1 cellular context compared by ENCODE assay signal in the genomic region with DNA sequence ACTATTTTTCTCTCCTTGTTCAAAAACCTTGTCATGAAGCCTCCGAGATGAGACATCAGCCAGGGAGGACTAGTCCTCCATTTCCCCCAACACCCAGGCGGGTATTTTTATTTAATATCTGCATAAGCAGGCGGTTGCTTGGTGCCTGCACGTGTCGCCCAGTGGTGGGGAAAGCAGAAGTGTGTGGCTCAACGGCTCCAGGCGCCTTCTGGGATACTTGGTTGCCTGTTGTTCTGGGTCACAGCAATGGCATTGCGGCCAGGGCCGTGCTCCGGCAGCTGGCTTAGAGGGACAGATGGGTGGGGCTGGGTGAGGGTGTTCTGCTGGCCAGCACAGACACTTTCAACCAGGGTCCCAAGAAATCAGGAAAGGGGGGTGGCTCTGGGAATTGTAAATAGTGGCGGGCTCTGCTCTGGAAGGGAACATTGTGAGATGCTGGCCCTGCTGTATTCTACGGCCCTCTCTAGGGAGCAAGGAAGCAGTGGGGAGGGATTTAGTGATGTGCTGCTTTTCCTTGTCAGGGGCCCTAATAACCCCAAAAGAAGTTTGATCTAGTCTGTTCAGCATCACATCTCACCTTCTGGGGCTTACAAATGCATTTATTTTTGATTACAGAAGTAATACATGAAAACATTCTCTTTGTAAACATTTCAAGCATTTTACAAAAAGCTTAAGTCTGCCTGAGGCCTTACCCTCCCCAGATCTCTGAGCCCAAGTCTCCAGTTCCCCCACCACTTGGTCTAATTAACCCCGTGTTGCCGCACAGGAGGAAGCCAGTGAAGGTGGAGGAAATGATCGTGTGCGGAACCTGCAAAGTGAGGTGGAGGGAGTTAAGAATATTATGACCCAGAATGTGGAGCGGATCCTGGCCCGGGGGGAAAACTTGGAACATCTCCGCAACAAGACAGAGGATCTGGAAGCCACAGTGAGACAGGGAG.
A peak's percentile ranks its signal among the peaks of the same experiment; 100 is the strongest.
TF ChIP-seq lines count a peak whose summit lies in the region.

No MANE protein-coding gene starts in this region.

TF ChIP-seq in K562, 482 proteins besides CTCF, POLR2A, EP300 and RAD21 (continued from another document and continues in another):
- TF ChIP-seq CHD4 (IDR thresholded peaks at IDR 0.05; ENCODE audit: insufficient read depth, insufficient replicate concordance, low read depth, low read length, poor library complexity, severe bottlenecking), result no peak
- TF ChIP-seq, protein P1, sequence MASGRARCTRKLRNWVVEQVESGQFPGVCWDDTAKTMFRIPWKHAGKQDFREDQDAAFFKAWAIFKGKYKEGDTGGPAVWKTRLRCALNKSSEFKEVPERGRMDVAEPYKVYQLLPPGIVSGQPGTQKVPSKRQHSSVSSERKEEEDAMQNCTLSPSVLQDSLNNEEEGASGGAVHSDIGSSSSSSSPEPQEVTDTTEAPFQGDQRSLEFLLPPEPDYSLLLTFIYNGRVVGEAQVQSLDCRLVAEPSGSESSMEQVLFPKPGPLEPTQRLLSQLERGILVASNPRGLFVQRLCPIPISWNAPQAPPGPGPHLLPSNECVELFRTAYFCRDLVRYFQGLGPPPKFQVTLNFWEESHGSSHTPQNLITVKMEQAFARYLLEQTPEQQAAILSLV (tag; IDR thresholded peaks at IDR 0.05), result 0 out of 2 replicates have a peak, but pooled peaks have one; percentile 25
- peak; percentile 24 for TF ChIP-seq TAF1 (IDR thresholded peaks at IDR 0.05; ENCODE audit: control insufficient read depth, extremely low read depth, insufficient read depth, low read length, severe bottlenecking)
- TF ChIP-seq NR1H2 (CRISPR knock-in tag; IDR thresholded peaks at IDR 0.05), result 0 out of 2 replicates have a peak, but pooled peaks have one; percentile 57
- TF ChIP-seq, protein P2, sequence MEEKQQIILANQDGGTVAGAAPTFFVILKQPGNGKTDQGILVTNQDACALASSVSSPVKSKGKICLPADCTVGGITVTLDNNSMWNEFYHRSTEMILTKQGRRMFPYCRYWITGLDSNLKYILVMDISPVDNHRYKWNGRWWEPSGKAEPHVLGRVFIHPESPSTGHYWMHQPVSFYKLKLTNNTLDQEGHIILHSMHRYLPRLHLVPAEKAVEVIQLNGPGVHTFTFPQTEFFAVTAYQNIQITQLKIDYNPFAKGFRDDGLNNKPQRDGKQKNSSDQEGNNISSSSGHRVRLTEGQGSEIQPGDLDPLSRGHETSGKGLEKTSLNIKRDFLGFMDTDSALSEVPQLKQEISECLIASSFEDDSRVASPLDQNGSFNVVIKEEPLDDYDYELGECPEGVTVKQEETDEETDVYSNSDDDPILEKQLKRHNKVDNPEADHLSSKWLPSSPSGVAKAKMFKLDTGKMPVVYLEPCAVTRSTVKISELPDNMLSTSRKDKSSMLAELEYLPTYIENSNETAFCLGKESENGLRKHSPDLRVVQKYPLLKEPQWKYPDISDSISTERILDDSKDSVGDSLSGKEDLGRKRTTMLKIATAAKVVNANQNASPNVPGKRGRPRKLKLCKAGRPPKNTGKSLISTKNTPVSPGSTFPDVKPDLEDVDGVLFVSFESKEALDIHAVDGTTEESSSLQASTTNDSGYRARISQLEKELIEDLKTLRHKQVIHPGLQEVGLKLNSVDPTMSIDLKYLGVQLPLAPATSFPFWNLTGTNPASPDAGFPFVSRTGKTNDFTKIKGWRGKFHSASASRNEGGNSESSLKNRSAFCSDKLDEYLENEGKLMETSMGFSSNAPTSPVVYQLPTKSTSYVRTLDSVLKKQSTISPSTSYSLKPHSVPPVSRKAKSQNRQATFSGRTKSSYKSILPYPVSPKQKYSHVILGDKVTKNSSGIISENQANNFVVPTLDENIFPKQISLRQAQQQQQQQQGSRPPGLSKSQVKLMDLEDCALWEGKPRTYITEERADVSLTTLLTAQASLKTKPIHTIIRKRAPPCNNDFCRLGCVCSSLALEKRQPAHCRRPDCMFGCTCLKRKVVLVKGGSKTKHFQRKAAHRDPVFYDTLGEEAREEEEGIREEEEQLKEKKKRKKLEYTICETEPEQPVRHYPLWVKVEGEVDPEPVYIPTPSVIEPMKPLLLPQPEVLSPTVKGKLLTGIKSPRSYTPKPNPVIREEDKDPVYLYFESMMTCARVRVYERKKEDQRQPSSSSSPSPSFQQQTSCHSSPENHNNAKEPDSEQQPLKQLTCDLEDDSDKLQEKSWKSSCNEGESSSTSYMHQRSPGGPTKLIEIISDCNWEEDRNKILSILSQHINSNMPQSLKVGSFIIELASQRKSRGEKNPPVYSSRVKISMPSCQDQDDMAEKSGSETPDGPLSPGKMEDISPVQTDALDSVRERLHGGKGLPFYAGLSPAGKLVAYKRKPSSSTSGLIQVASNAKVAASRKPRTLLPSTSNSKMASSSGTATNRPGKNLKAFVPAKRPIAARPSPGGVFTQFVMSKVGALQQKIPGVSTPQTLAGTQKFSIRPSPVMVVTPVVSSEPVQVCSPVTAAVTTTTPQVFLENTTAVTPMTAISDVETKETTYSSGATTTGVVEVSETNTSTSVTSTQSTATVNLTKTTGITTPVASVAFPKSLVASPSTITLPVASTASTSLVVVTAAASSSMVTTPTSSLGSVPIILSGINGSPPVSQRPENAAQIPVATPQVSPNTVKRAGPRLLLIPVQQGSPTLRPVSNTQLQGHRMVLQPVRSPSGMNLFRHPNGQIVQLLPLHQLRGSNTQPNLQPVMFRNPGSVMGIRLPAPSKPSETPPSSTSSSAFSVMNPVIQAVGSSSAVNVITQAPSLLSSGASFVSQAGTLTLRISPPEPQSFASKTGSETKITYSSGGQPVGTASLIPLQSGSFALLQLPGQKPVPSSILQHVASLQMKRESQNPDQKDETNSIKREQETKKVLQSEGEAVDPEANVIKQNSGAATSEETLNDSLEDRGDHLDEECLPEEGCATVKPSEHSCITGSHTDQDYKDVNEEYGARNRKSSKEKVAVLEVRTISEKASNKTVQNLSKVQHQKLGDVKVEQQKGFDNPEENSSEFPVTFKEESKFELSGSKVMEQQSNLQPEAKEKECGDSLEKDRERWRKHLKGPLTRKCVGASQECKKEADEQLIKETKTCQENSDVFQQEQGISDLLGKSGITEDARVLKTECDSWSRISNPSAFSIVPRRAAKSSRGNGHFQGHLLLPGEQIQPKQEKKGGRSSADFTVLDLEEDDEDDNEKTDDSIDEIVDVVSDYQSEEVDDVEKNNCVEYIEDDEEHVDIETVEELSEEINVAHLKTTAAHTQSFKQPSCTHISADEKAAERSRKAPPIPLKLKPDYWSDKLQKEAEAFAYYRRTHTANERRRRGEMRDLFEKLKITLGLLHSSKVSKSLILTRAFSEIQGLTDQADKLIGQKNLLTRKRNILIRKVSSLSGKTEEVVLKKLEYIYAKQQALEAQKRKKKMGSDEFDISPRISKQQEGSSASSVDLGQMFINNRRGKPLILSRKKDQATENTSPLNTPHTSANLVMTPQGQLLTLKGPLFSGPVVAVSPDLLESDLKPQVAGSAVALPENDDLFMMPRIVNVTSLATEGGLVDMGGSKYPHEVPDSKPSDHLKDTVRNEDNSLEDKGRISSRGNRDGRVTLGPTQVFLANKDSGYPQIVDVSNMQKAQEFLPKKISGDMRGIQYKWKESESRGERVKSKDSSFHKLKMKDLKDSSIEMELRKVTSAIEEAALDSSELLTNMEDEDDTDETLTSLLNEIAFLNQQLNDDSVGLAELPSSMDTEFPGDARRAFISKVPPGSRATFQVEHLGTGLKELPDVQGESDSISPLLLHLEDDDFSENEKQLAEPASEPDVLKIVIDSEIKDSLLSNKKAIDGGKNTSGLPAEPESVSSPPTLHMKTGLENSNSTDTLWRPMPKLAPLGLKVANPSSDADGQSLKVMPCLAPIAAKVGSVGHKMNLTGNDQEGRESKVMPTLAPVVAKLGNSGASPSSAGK (IDR thresholded peaks at IDR 0.05), result peak; percentile 89; the same call in 1 of the 2 replicates
- TF ChIP-seq, protein P3, sequence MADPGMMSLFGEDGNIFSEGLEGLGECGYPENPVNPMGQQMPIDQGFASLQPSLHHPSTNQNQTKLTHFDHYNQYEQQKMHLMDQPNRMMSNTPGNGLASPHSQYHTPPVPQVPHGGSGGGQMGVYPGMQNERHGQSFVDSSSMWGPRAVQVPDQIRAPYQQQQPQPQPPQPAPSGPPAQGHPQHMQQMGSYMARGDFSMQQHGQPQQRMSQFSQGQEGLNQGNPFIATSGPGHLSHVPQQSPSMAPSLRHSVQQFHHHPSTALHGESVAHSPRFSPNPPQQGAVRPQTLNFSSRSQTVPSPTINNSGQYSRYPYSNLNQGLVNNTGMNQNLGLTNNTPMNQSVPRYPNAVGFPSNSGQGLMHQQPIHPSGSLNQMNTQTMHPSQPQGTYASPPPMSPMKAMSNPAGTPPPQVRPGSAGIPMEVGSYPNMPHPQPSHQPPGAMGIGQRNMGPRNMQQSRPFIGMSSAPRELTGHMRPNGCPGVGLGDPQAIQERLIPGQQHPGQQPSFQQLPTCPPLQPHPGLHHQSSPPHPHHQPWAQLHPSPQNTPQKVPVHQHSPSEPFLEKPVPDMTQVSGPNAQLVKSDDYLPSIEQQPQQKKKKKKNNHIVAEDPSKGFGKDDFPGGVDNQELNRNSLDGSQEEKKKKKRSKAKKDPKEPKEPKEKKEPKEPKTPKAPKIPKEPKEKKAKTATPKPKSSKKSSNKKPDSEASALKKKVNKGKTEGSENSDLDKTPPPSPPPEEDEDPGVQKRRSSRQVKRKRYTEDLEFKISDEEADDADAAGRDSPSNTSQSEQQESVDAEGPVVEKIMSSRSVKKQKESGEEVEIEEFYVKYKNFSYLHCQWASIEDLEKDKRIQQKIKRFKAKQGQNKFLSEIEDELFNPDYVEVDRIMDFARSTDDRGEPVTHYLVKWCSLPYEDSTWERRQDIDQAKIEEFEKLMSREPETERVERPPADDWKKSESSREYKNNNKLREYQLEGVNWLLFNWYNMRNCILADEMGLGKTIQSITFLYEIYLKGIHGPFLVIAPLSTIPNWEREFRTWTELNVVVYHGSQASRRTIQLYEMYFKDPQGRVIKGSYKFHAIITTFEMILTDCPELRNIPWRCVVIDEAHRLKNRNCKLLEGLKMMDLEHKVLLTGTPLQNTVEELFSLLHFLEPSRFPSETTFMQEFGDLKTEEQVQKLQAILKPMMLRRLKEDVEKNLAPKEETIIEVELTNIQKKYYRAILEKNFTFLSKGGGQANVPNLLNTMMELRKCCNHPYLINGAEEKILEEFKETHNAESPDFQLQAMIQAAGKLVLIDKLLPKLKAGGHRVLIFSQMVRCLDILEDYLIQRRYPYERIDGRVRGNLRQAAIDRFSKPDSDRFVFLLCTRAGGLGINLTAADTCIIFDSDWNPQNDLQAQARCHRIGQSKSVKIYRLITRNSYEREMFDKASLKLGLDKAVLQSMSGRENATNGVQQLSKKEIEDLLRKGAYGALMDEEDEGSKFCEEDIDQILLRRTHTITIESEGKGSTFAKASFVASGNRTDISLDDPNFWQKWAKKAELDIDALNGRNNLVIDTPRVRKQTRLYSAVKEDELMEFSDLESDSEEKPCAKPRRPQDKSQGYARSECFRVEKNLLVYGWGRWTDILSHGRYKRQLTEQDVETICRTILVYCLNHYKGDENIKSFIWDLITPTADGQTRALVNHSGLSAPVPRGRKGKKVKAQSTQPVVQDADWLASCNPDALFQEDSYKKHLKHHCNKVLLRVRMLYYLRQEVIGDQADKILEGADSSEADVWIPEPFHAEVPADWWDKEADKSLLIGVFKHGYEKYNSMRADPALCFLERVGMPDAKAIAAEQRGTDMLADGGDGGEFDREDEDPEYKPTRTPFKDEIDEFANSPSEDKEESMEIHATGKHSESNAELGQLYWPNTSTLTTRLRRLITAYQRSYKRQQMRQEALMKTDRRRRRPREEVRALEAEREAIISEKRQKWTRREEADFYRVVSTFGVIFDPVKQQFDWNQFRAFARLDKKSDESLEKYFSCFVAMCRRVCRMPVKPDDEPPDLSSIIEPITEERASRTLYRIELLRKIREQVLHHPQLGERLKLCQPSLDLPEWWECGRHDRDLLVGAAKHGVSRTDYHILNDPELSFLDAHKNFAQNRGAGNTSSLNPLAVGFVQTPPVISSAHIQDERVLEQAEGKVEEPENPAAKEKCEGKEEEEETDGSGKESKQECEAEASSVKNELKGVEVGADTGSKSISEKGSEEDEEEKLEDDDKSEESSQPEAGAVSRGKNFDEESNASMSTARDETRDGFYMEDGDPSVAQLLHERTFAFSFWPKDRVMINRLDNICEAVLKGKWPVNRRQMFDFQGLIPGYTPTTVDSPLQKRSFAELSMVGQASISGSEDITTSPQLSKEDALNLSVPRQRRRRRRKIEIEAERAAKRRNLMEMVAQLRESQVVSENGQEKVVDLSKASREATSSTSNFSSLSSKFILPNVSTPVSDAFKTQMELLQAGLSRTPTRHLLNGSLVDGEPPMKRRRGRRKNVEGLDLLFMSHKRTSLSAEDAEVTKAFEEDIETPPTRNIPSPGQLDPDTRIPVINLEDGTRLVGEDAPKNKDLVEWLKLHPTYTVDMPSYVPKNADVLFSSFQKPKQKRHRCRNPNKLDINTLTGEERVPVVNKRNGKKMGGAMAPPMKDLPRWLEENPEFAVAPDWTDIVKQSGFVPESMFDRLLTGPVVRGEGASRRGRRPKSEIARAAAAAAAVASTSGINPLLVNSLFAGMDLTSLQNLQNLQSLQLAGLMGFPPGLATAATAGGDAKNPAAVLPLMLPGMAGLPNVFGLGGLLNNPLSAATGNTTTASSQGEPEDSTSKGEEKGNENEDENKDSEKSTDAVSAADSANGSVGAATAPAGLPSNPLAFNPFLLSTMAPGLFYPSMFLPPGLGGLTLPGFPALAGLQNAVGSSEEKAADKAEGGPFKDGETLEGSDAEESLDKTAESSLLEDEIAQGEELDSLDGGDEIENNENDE (IDR thresholded peaks at IDR 0.05; ENCODE audit: low read depth, low read length), result no peak
- no peak for TF ChIP-seq NCOR1 (IDR thresholded peaks at IDR 0.05)
- TF ChIP-seq, protein P4, sequence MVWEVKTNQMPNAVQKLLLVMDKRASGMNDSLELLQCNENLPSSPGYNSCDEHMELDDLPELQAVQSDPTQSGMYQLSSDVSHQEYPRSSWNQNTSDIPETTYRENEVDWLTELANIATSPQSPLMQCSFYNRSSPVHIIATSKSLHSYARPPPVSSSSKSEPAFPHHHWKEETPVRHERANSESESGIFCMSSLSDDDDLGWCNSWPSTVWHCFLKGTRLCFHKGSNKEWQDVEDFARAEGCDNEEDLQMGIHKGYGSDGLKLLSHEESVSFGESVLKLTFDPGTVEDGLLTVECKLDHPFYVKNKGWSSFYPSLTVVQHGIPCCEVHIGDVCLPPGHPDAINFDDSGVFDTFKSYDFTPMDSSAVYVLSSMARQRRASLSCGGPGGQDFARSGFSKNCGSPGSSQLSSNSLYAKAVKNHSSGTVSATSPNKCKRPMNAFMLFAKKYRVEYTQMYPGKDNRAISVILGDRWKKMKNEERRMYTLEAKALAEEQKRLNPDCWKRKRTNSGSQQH (CRISPR knock-in tag; IDR thresholded peaks at IDR 0.05), result no peak
- no peak for TF ChIP-seq MTA2 (IDR thresholded peaks at IDR 0.05; ENCODE audit: low read depth)
- no peak for TF ChIP-seq FIP1L1 (IDR thresholded peaks at IDR 0.05; ENCODE audit: low read depth, low read length, poor library complexity, severe bottlenecking)
- no peak for TF ChIP-seq MED1 (CRISPR knock-in tag; IDR thresholded peaks at IDR 0.05; ENCODE audit: borderline replicate concordance)
- TF ChIP-seq, protein P5, sequence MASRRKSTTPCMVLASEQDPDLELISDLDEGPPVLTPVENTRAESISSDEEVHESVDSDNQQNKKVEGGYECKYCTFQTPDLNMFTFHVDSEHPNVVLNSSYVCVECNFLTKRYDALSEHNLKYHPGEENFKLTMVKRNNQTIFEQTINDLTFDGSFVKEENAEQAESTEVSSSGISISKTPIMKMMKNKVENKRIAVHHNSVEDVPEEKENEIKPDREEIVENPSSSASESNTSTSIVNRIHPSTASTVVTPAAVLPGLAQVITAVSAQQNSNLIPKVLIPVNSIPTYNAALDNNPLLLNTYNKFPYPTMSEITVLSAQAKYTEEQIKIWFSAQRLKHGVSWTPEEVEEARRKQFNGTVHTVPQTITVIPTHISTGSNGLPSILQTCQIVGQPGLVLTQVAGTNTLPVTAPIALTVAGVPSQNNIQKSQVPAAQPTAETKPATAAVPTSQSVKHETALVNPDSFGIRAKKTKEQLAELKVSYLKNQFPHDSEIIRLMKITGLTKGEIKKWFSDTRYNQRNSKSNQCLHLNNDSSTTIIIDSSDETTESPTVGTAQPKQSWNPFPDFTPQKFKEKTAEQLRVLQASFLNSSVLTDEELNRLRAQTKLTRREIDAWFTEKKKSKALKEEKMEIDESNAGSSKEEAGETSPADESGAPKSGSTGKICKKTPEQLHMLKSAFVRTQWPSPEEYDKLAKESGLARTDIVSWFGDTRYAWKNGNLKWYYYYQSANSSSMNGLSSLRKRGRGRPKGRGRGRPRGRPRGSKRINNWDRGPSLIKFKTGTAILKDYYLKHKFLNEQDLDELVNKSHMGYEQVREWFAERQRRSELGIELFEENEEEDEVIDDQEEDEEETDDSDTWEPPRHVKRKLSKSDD (conservative IDR thresholded peaks at IDR 0.05; ENCODE audit: low read length), result 0 out of 2 replicates have a peak, but pooled peaks have one; percentile 2
